1 cellular context compared by ENCODE assay signal in genomic region chr19:12757544-12758274, GRCh38.
TF ChIP-seq lines count a peak whose summit lies in the region.

No MANE protein-coding gene starts in this region.

TF ChIP-seq in endothelial cell of umbilical vein, 7 proteins besides CTCF, POLR2A, EP300 and RAD21:
- TF ChIP-seq EZH2 (IDR thresholded peaks at IDR 0.05; ENCODE audit: borderline replicate concordance, low read depth, low read length, severe bottlenecking): no peak
- TF ChIP-seq MYC (IDR thresholded peaks at IDR 0.05; ENCODE audit: low read depth, low read length): no peak
- TF ChIP-seq JUN (IDR thresholded peaks at IDR 0.05; ENCODE audit: borderline replicate concordance, insufficient read depth, insufficient read length, low read depth): no peak
- no peak for TF ChIP-seq FOS (IDR thresholded peaks at IDR 0.05; ENCODE audit: borderline replicate concordance, insufficient read depth, low read length)
- TF ChIP-seq POLR2AphosphoS5 (IDR thresholded peaks at IDR 0.05; ENCODE audit: insufficient read depth, low read depth, low read length): no peak
- TF ChIP-seq GATA2 (IDR thresholded peaks at IDR 0.05; ENCODE audit: insufficient read depth, insufficient read length, low read depth, low read length): no peak
- TF ChIP-seq MAX (IDR thresholded peaks at IDR 0.05; ENCODE audit: insufficient read depth, insufficient read length): no peak
